In genomic region chr10:101840741-101841453, GRCh38 we compare ENCODE assay signal across 8 cellular contexts. TPM values are rescaled to one million over a fixed set of nuclear protein-coding genes. Genes with fewer than 3 reads are reported as not detected.
DNase-seq lines count a peak whose midpoint lies in the region; ATAC-seq and TF ChIP-seq lines count a peak whose summit lies in the region.

No MANE protein-coding gene starts in this region.

- H3K79me2 ChIP-seq in KMS-11 (ENCODE audit: insufficient read depth, low read depth) = no peaks in the 10 kb centered on the region
- no peaks in the 10 kb centered on the region for H3K79me2 ChIP-seq in neural progenitor cell (ENCODE audit: low read depth)

- no peak for TF ChIP-seq EP300 in suprapubic skin (IDR thresholded peaks at IDR 0.05)

- H3K4me2 ChIP-seq in KMS-11 (peak overlapping the region; percentile 66), neural progenitor cell (peak overlapping the region; percentile 95)

- H3K4me1 ChIP-seq in KMS-11 (ENCODE audit: low read depth, poor library complexity, severe bottlenecking) (peaks cover 3% of the 10 kb centered on the region), RWPE2 (ENCODE audit: insufficient read depth, poor library complexity, severe bottlenecking) (peaks cover 4% of the 10 kb centered on the region), foreskin keratinocyte (no peaks in the 10 kb centered on the region), neural progenitor cell (peaks cover 26% of the 10 kb centered on the region), suprapubic skin (peaks cover 33% of the 10 kb centered on the region)

- H3K9me3 Mint-ChIP-seq in neural progenitor cell = no peaks in the 10 kb centered on the region

- H4K20me1 ChIP-seq in KMS-11 (ENCODE audit: insufficient read depth) = no peaks in the 10 kb centered on the region
- peaks cover 58% of the 10 kb centered on the region for H4K20me1 ChIP-seq in neural progenitor cell (ENCODE audit: low read depth)

- H3K4me3 ChIP-seq in KMS-11 (IDR thresholded peaks at IDR 0.05; ENCODE audit: insufficient read depth, low read depth, low read length) = no peak overlapping the region
- no peak overlapping the region for H3K4me3 ChIP-seq in RWPE2 (ENCODE audit: severe bottlenecking)
- peak overlapping the region; percentile 67 for H3K4me3 ChIP-seq in neural progenitor cell
- peak overlapping the region; percentile 41 for H3K4me3 ChIP-seq in suprapubic skin

- H3K9me3 ChIP-seq in RWPE2 (ENCODE audit: severe bottlenecking) (no peaks in the 10 kb centered on the region), neural progenitor cell (ENCODE audit: low read depth) (no peaks in the 10 kb centered on the region), suprapubic skin (no peaks in the 10 kb centered on the region)

- WGBS in suprapubic skin = 5% methylated on average over 46 of the region's 46 CpGs

- TF ChIP-seq POLR2A in suprapubic skin (IDR thresholded peaks at IDR 0.05) = no peak

- ATAC-seq in GM21576 (IDR thresholded peaks at IDR 0.05; ENCODE audit: unreplicated experiment) (peak; percentile 57), RWPE2 (ENCODE audit: low read depth) (peak; percentile 82), foreskin keratinocyte (peak; percentile 81)

- peak overlapping the region; percentile 85 for H3K4me3 Mint-ChIP-seq in neural progenitor cell

- peak; percentile 90 for TF ChIP-seq CTCF in KMS-11 (conservative IDR thresholded peaks at IDR 0.05; ENCODE audit: low read depth, low read length)
- peak; percentile 94 for TF ChIP-seq CTCF in RWPE2 (IDR thresholded peaks at IDR 0.05; ENCODE audit: poor library complexity, severe bottlenecking)
- TF ChIP-seq CTCF in foreskin keratinocyte (conservative IDR thresholded peaks at IDR 0.05) = peak; percentile 94
- peak; percentile 98 for TF ChIP-seq CTCF in neural progenitor cell (IDR thresholded peaks at IDR 0.05)
- TF ChIP-seq CTCF in suprapubic skin (IDR thresholded peaks at IDR 0.05) = peak; percentile 61 to 88

- H3K27me3 Mint-ChIP-seq in neural progenitor cell (ENCODE audit: insufficient read depth, low read depth) = peaks cover 35% of the 10 kb centered on the region

- no peak overlapping the region for H3K9ac ChIP-seq in KMS-11
- no peak overlapping the region for H3K9ac ChIP-seq in neural progenitor cell

- DNase-seq in DMS153 (lab: John Stamatoyannopoulos, UW) (peak; percentile 84), RWPE2 (ENCODE audit: low spot score) (no peak), foreskin keratinocyte (peak in 1 of 2 donors; percentile 59), neural progenitor cell (ENCODE audit: low spot score) (peak; percentile 97), suprapubic skin (ENCODE audit: low spot score in 2 of 2) (peak in 1 of 2 donors; percentile 78)
- DNase-seq in activated naive CD4-positive, alpha-beta T cell (lab: John Stamatoyannopoulos, UW) = peak; percentile 24 to 55 (median 37)

- peaks cover 54% of the 10 kb centered on the region for H3F3A ChIP-seq in neural progenitor cell (ENCODE audit: low read depth)

- H3K27me3 ChIP-seq in KMS-11 (ENCODE audit: insufficient read depth, low read depth) (no peaks in the 10 kb centered on the region), RWPE2 (ENCODE audit: insufficient read depth, poor library complexity, severe bottlenecking) (no peaks in the 10 kb centered on the region), foreskin keratinocyte (peaks cover 7% of the 10 kb centered on the region), neural progenitor cell (peaks cover 26% of the 10 kb centered on the region), suprapubic skin (no peaks in the 10 kb centered on the region)

- peaks cover 43% of the 10 kb centered on the region for H3K4me1 Mint-ChIP-seq in neural progenitor cell

- H3K36me3 Mint-ChIP-seq in neural progenitor cell = no peaks in the 10 kb centered on the region

- no peak overlapping the region for H3K27ac Mint-ChIP-seq in neural progenitor cell

- H3K27ac ChIP-seq in KMS-11 = no peak overlapping the region
- H3K27ac ChIP-seq in RWPE2 (ENCODE audit: poor library complexity, severe bottlenecking) = no peak overlapping the region
- H3K27ac ChIP-seq in foreskin keratinocyte = no peak overlapping the region
- no peak overlapping the region for H3K27ac ChIP-seq in neural progenitor cell
- no peak overlapping the region for H3K27ac ChIP-seq in suprapubic skin

- H2AFZ ChIP-seq in KMS-11 (ENCODE audit: low read depth) (peak overlapping the region; percentile 57; the same call in 1 of the 2 replicates), neural progenitor cell (replicated peaks) (peak overlapping the region; percentile 93)

- H3K36me3 ChIP-seq in KMS-11 (ENCODE audit: insufficient read depth) = no peaks in the 10 kb centered on the region
- H3K36me3 ChIP-seq in RWPE2 (ENCODE audit: low read depth) = no peaks in the 10 kb centered on the region
- H3K36me3 ChIP-seq in neural progenitor cell = no peaks in the 10 kb centered on the region
- H3K36me3 ChIP-seq in suprapubic skin = peaks cover 3% of the 10 kb centered on the region

RNA-seq across cellular contexts. Expression of gene KCNIP2, which starts 2.7 kb away (rescaled TPM):
- total RNA-seq in foreskin keratinocyte = 0.42 and 0.44 TPM in 2 replicates
- 0.37 and 0.45 TPM in 2 replicates for polyA plus RNA-seq in foreskin keratinocyte
- 2.4 and 5.5 TPM in 2 replicates for total RNA-seq in neural progenitor cell (ENCODE audit: low replicate concordance)
- 10 to 100 TPM in 1 of 4 donors, 1 to 10 TPM in 3; 1.3 to 20.3 (median 4.8) TPM for total RNA-seq in suprapubic skin

RNA-seq across cellular contexts. Expression of gene OGA, which starts 22.7 kb away (rescaled TPM):
- total RNA-seq in foreskin keratinocyte = 56.9 and 70.1 TPM in 2 replicates
- 18.7 and 20.3 TPM in 2 replicates for polyA plus RNA-seq in foreskin keratinocyte
- 197 and 275 TPM in 2 replicates for total RNA-seq in neural progenitor cell (ENCODE audit: low replicate concordance)
- 100 to 1,000 TPM in 3 of 4 donors, 10 to 100 TPM in 1; 90.2 to 423 (median 131) TPM for total RNA-seq in suprapubic skin

RNA-seq across cellular contexts. Expression of gene NPM3, which starts 57.7 kb away (rescaled TPM):
- 126 and 136 TPM in 2 replicates for total RNA-seq in foreskin keratinocyte
- 185 and 194 TPM in 2 replicates for polyA plus RNA-seq in foreskin keratinocyte
- 93.1 and 149 TPM in 2 replicates for total RNA-seq in neural progenitor cell (ENCODE audit: low replicate concordance)
- total RNA-seq in suprapubic skin = 10 to 100 TPM; 13.3 to 60.5 (median 31.1) TPM

Comparison
In these comparisons a context has a peak if more than half of its experiments do, and no peak if none do; other contexts are left out.
1. H3K4me3 ChIP-seq: peak in neural progenitor cell (single experiment) and suprapubic skin (single experiment); none in KMS-11 (single experiment) and RWPE2 (single experiment).
2. Peak in every context shown above with its lines, with median percentiles within 50 percentile points of each other: ATAC-seq and CTCF ChIP-seq.